ENCODE assay signal across 24 cellular contexts in the genomic region with DNA sequence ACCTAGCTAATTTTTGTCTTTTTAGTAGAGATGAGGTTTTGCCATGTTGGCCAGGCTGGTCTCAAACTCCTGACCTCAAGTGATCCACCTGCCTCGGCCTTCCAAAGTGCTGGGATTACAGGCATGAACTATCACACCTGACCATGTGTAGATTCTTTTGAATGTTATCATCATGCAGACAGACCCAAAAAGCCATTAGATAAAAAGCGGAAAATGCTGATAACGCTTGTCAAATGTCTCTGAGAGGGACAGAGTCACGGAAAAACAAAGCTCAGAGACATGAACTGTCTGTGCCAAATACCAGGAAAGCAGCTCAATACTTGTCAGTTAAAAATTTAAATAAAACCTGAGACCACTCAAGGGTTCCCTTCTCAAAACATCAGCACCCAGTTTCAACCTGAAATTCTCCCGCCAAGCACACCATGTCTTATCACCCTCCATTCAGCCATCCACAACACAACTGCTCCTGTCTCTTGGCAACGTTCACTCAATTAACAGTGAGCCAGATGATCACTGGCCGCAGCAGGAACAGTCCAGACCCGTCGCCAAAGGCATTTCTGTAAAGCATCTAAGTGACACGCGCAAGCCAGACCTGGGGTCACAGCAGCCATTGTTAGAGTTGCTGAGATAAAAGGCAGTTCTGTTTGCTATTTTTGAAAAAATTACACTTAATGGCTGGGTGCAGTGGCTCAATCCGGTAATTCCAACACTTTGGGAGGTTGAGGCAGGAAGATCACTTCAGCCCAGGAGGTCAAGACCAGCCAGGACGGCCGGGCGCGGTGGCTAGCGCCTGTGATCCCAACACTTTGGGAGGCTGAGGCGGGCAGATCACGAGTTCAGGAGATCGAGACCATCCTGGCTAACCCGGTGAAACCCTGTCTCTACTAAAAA. TPM values are rescaled to one million over a fixed set of nuclear protein-coding genes. Genes with fewer than 3 reads are reported as not detected.
DNase-seq lines count a peak whose midpoint lies in the region; ATAC-seq, FAIRE-seq and TF ChIP-seq lines count a peak whose summit lies in the region.
"Had no signal": no experiment of that assay in that cellular context is flagged by ENCODE, and none has a peak within 500 bp of the region (broad histone marks: within the 10 kb centered on the region; RNA-seq: fewer than 3 reads in every experiment).

No MANE protein-coding gene starts in this region.

- no peak overlapping the region for H3K18ac ChIP-seq in H9 (ENCODE audit: insufficient read length, low read depth, low read length)

- no peak overlapping the region for H2AFZ ChIP-seq in H9 (ENCODE audit: low read length)

- no peaks in the 10 kb centered on the region for H3K79me1 ChIP-seq in H9 (ENCODE audit: insufficient read depth, low read depth, low read length, poor library complexity, severe bottlenecking)

- no peaks in the 10 kb centered on the region for H3K79me2 ChIP-seq in H9 (ENCODE audit: insufficient read depth, low read length)

- peaks cover 65% of the 10 kb centered on the region for H3K36me3 Mint-ChIP-seq in activated CD4-positive, alpha-beta memory T cell treated with anti-CD3 and anti-CD28 coated beads, Interleukin-2, amount 10 ng/mL, durations not matched to agents 7 days and 5 days (ENCODE audit: low read depth)
- peaks cover 51% of the 10 kb centered on the region for H3K36me3 Mint-ChIP-seq in activated CD4-positive, alpha-beta memory T cell treated with anti-CD3 and anti-CD28 coated beads for 36 hours
- peaks cover 51 to 93% (median 83%) of the 10 kb centered on the region in 3 experiments; a peak in 6 of 7 replicates for H3K36me3 Mint-ChIP-seq in H9 (ENCODE audit: insufficient read depth in 1 of 3, low read depth in 3 of 3)
- peaks cover 33% of the 10 kb centered on the region for H3K36me3 Mint-ChIP-seq in activated T-helper 1 cell treated with anti-CD3 and anti-CD28 coated beads, Interleukin-12 subunit alpha, Interleukin-12 subunit beta, Interleukin-2, Interleukin-4 antibody, amounts not matched to agents 30 ng/mL and 10 ng/mL and 1 ng/mL, durations not matched to agents 14 hours and 24 hours and 36 hours (ENCODE audit: low read depth)

- CTCF ChIA-PET in activated CD4-positive, alpha-beta memory T cell treated with anti-CD3 and anti-CD28 coated beads, Interleukin-2, amount 10 ng/mL, durations not matched to agents 7 days and 5 days (lab: Charles Lee), result interaction anchor here (0.7 to 1.6 kb wide), 4 partner anchors 63 to 83 kb away, joined by 3 to 12 read pairs (median 4); no protein-coding TSS in a partner anchor
- CTCF ChIA-PET in activated CD4-positive, alpha-beta memory T cell treated with anti-CD3 and anti-CD28 coated beads for 36 hours (lab: Charles Lee), result interaction anchor here (1.6 kb wide), 1 partner anchor 86 kb away, joined by 4 read pairs; no protein-coding TSS in a partner anchor

- no peak overlapping the region for H2BK20ac ChIP-seq in H9 (ENCODE audit: low read depth, low read length, poor library complexity, severe bottlenecking)

- no peak overlapping the region for H2BK5ac ChIP-seq in H9 (ENCODE audit: insufficient read length, low read length)

- no peak overlapping the region for H4K91ac ChIP-seq in H9 (ENCODE audit: insufficient read length, low read depth, low read length)

- FAIRE-seq in GM12891 (lab: Jason Lieb, UNC), result no peak
- FAIRE-seq: bronchial epithelial cell, G401.6, TTC549 had no signal

- no CpG with 5 or more reads among the region's 21 CpGs for WGBS in H9 (ENCODE audit: extremely low coverage, insufficient read length, low lambda C conversion rate)

- intact Hi-C loops in activated CD4-positive, alpha-beta memory T cell treated with anti-CD3 and anti-CD28 coated beads for 36 hours (cut with micrococcal nuclease), result no loop called here
- intact Hi-C loops in activated T-helper 1 cell treated with anti-CD3 and anti-CD28 coated beads, Interleukin-12 subunit alpha, Interleukin-12 subunit beta, Interleukin-2, Interleukin-4 antibody, amounts not matched to agents 30 ng/mL and 10 ng/mL and 1 ng/mL, durations not matched to agents 14 hours and 24 hours and 36 hours (cut with micrococcal nuclease), result no loop called here
- intact Hi-C loops in vagina (cut with DNase I), result no loop called here

- no peak overlapping the region for H2BK12ac ChIP-seq in H9 (ENCODE audit: insufficient read length, low read depth, low read length)

- TF ChIP-seq POLR2A in vagina (IDR thresholded peaks at IDR 0.05), result no peak
- no peak for TF ChIP-seq POLR2A in GM12891 (IDR thresholded peaks at IDR 0.05; ENCODE audit: low read depth, low read length)

- H3K23ac ChIP-seq in H9 (ENCODE audit: insufficient read length, low read depth, low read length), result no peak overlapping the region

- no peak overlapping the region for H3K14ac ChIP-seq in H9 (ENCODE audit: insufficient read depth, low read length)

- H3K27ac Mint-ChIP-seq in activated CD4-positive, alpha-beta memory T cell treated with anti-CD3 and anti-CD28 coated beads, Interleukin-2, amount 10 ng/mL, durations not matched to agents 7 days and 5 days, result peak overlapping the region; percentile 2
- no peak overlapping the region for H3K27ac Mint-ChIP-seq in activated CD4-positive, alpha-beta memory T cell treated with anti-CD3 and anti-CD28 coated beads for 36 hours
- H3K27ac Mint-ChIP-seq in H9, result peak overlapping the region in 2 of 3 experiments; percentile 15 to 82; a peak in 4 of 7 replicates
- H3K27ac Mint-ChIP-seq in activated T-helper 1 cell treated with anti-CD3 and anti-CD28 coated beads, Interleukin-12 subunit alpha, Interleukin-12 subunit beta, Interleukin-2, Interleukin-4 antibody, amounts not matched to agents 30 ng/mL and 10 ng/mL and 1 ng/mL, durations not matched to agents 14 hours and 24 hours and 36 hours, result peak overlapping the region; percentile 25
- H3K27ac Mint-ChIP-seq: HFFc6, type B pancreatic cell had no signal

- H3K4me1 Mint-ChIP-seq in activated CD4-positive, alpha-beta memory T cell treated with anti-CD3 and anti-CD28 coated beads, Interleukin-2, amount 10 ng/mL, durations not matched to agents 7 days and 5 days, result peaks cover 28% of the 10 kb centered on the region
- H3K4me1 Mint-ChIP-seq in activated CD4-positive, alpha-beta memory T cell treated with anti-CD3 and anti-CD28 coated beads for 36 hours (ENCODE audit: low read depth), result peaks cover 26% of the 10 kb centered on the region
- H3K4me1 Mint-ChIP-seq in H9, result no peaks in the 10 kb centered on the region
- peaks cover 24% of the 10 kb centered on the region for H3K4me1 Mint-ChIP-seq in activated T-helper 1 cell treated with anti-CD3 and anti-CD28 coated beads, Interleukin-12 subunit alpha, Interleukin-12 subunit beta, Interleukin-2, Interleukin-4 antibody, amounts not matched to agents 30 ng/mL and 10 ng/mL and 1 ng/mL, durations not matched to agents 14 hours and 24 hours and 36 hours (ENCODE audit: low read depth)

- H3K36me3 ChIP-seq in vagina, result no peaks in the 10 kb centered on the region
- H3K36me3 ChIP-seq: gastrocnemius medialis had no signal

- H3K4ac ChIP-seq in H9 (ENCODE audit: low read depth, low read length), result no peak overlapping the region

- no peak overlapping the region for H4K8ac ChIP-seq in H9 (replicated peaks; ENCODE audit: insufficient read length, low read depth, low read length)

- H3K4me2 ChIP-seq in H9 (ENCODE audit: insufficient read depth, insufficient read length, low read length), result no peak overlapping the region

- no peak overlapping the region for H3K56ac ChIP-seq in H9 (ENCODE audit: insufficient read length, low read depth, low read length)

- no peak overlapping the region for H2BK120ac ChIP-seq in H9 (ENCODE audit: low read depth, low read length, poor library complexity, severe bottlenecking)

- H3K27me3 ChIP-seq in H9 (ENCODE audit: insufficient read depth, low read length) (no peaks in the 10 kb centered on the region), vagina (no peaks in the 10 kb centered on the region)
- H3K27me3 ChIP-seq: gastrocnemius medialis, MG63 had no signal

- H3K4me1 ChIP-seq in H9 (ENCODE audit: insufficient read depth, low read length), result no peaks in the 10 kb centered on the region
- no peaks in the 10 kb centered on the region for H3K4me1 ChIP-seq in vagina
- H3K4me1 ChIP-seq: gastrocnemius medialis had no signal

- H3K27ac ChIP-seq in H9 (ENCODE audit: insufficient read length, low read depth, low read length), result no peak overlapping the region
- no peak overlapping the region for H3K27ac ChIP-seq in vagina
- H3K27ac ChIP-seq: gastrocnemius medialis had no signal

- H3K9me3 ChIP-seq in H9 (ENCODE audit: control insufficient read depth, low read depth, low read length) (no peaks in the 10 kb centered on the region), vagina (no peaks in the 10 kb centered on the region)
- H3K9me3 ChIP-seq: gastrocnemius medialis, MG63 had no signal

- no peak for DNase-seq in activated CD4-positive, alpha-beta memory T cell treated with anti-CD3 and anti-CD28 coated beads, Interleukin-2, amount 10 ng/mL, durations not matched to agents 7 days and 5 days
- no peak for DNase-seq in activated CD4-positive, alpha-beta memory T cell treated with anti-CD3 and anti-CD28 coated beads for 36 hours
- no peak for DNase-seq in H9
- no peak for DNase-seq in activated T-helper 1 cell treated with anti-CD3 and anti-CD28 coated beads, Interleukin-12 subunit alpha, Interleukin-12 subunit beta, Interleukin-2, Interleukin-4 antibody, amounts not matched to agents 30 ng/mL and 10 ng/mL and 1 ng/mL, durations not matched to agents 14 hours and 24 hours and 36 hours (ENCODE audit: low spot score)
- DNase-seq in left kidney (ENCODE audit: low read depth, low spot score), result peak; percentile 64
- DNase-seq in vagina (ENCODE audit: extremely low spot score in 2 of 2), result no peak
- no peak for DNase-seq in GM12891 (ENCODE audit: insufficient read length, low spot score)
- DNase-seq: activated CD4-positive, alpha-beta T cell treated with anti-CD3 and anti-CD28 coated beads for 48 hours; activated CD8-positive, alpha-beta memory T cell treated with anti-CD3 and anti-CD28 coated beads, Interleukin-2, amount 50 U/mL, for 48 hours; activated effector memory CD4-positive, alpha-beta T cell treated with Interleukin-2 at 50 U/mL for 16 hours; AML-193; amniotic stem cell; cortex of kidney; gastrocnemius medialis; HFFc6; KBM-7; MG63; NCI-H524; T-helper 1 cell had no signal

- TF ChIP-seq CTCF in H9 (conservative IDR thresholded peaks at IDR 0.05) (no peak), vagina (IDR thresholded peaks at IDR 0.05) (no peak)

- no peak overlapping the region for H2BK15ac ChIP-seq in H9 (ENCODE audit: low read depth, low read length)

- no peak for ATAC-seq in HG03139 (IDR thresholded peaks at IDR 0.05; ENCODE audit: unreplicated experiment)
- ATAC-seq: gastrocnemius medialis had no signal

- no peaks in the 10 kb centered on the region for H3K9me3 Mint-ChIP-seq in activated CD4-positive, alpha-beta memory T cell treated with anti-CD3 and anti-CD28 coated beads, Interleukin-2, amount 10 ng/mL, durations not matched to agents 7 days and 5 days
- no peaks in the 10 kb centered on the region for H3K9me3 Mint-ChIP-seq in activated CD4-positive, alpha-beta memory T cell treated with anti-CD3 and anti-CD28 coated beads for 36 hours
- no peaks in the 10 kb centered on the region for H3K9me3 Mint-ChIP-seq in H9
- no peaks in the 10 kb centered on the region for H3K9me3 Mint-ChIP-seq in activated T-helper 1 cell treated with anti-CD3 and anti-CD28 coated beads, Interleukin-12 subunit alpha, Interleukin-12 subunit beta, Interleukin-2, Interleukin-4 antibody, amounts not matched to agents 30 ng/mL and 10 ng/mL and 1 ng/mL, durations not matched to agents 14 hours and 24 hours and 36 hours
- H3K9me3 Mint-ChIP-seq: HFFc6, type B pancreatic cell had no signal

- no peak overlapping the region for H2AK5ac ChIP-seq in H9 (ENCODE audit: insufficient read length, low read length)

- no peaks in the 10 kb centered on the region for H3K27me3 Mint-ChIP-seq in activated CD4-positive, alpha-beta memory T cell treated with anti-CD3 and anti-CD28 coated beads, Interleukin-2, amount 10 ng/mL, durations not matched to agents 7 days and 5 days
- no peaks in the 10 kb centered on the region for H3K27me3 Mint-ChIP-seq in activated CD4-positive, alpha-beta memory T cell treated with anti-CD3 and anti-CD28 coated beads for 36 hours
- H3K27me3 Mint-ChIP-seq in H9 (ENCODE audit: low read depth), result no peaks in the 10 kb centered on the region
- no peaks in the 10 kb centered on the region for H3K27me3 Mint-ChIP-seq in activated T-helper 1 cell treated with anti-CD3 and anti-CD28 coated beads, Interleukin-12 subunit alpha, Interleukin-12 subunit beta, Interleukin-2, Interleukin-4 antibody, amounts not matched to agents 30 ng/mL and 10 ng/mL and 1 ng/mL, durations not matched to agents 14 hours and 24 hours and 36 hours (ENCODE audit: insufficient read depth)
- H3K27me3 Mint-ChIP-seq: type B pancreatic cell had no signal

- H4K20me1 ChIP-seq in H9 (ENCODE audit: control insufficient read depth, insufficient read depth, insufficient read length), result no peaks in the 10 kb centered on the region

- H3K23me2 ChIP-seq in H9 (ENCODE audit: insufficient read length, low read depth, low read length, poor library complexity, severe bottlenecking), result no peaks in the 10 kb centered on the region

- POLR2A ChIA-PET in activated CD4-positive, alpha-beta memory T cell treated with anti-CD3 and anti-CD28 coated beads, Interleukin-2, amount 10 ng/mL, durations not matched to agents 7 days and 5 days (lab: Charles Lee), result interaction anchor here (1.3 to 1.4 kb wide), 3 partner anchors 37 to 81 kb away, joined by 3 to 6 read pairs (median 5); no protein-coding TSS in a partner anchor
- POLR2A ChIA-PET in activated CD4-positive, alpha-beta memory T cell treated with anti-CD3 and anti-CD28 coated beads for 36 hours (lab: Charles Lee), result no interaction called here

- H3K9ac ChIP-seq in H9 (ENCODE audit: extremely low read depth, insufficient read length, low read length), result no peak overlapping the region

- no peak overlapping the region for H4K5ac ChIP-seq in H9 (ENCODE audit: insufficient read length, low read depth, low read length)

- H3K4me3 ChIP-seq in vagina, result no peak overlapping the region
- H3K4me3 ChIP-seq: gastrocnemius medialis, MG63 had no signal

- no peak overlapping the region for H3T11ph ChIP-seq in H9 (ENCODE audit: low read length)

- H3K4me3 Mint-ChIP-seq in activated CD4-positive, alpha-beta memory T cell treated with anti-CD3 and anti-CD28 coated beads, Interleukin-2, amount 10 ng/mL, durations not matched to agents 7 days and 5 days, result no peak overlapping the region
- H3K4me3 Mint-ChIP-seq in activated CD4-positive, alpha-beta memory T cell treated with anti-CD3 and anti-CD28 coated beads for 36 hours, result no peak overlapping the region
- no peak overlapping the region for H3K4me3 Mint-ChIP-seq in H9
- H3K4me3 Mint-ChIP-seq in activated T-helper 1 cell treated with anti-CD3 and anti-CD28 coated beads, Interleukin-12 subunit alpha, Interleukin-12 subunit beta, Interleukin-2, Interleukin-4 antibody, amounts not matched to agents 30 ng/mL and 10 ng/mL and 1 ng/mL, durations not matched to agents 14 hours and 24 hours and 36 hours, result no peak overlapping the region
- H3K4me3 Mint-ChIP-seq: HFFc6, type B pancreatic cell had no signal

RNA-seq across cellular contexts. Expression of gene FANCA, which starts 29.7 kb away (rescaled TPM):
- 10 to 100 TPM; 82.9 to 94.6 TPM for total RNA-seq in activated CD4-positive, alpha-beta memory T cell treated with anti-CD3 and anti-CD28 coated beads, Interleukin-2, amount 10 ng/mL, durations not matched to agents 7 days and 5 days
- 100 to 1,000 TPM in 1 of 2 experiments, 10 to 100 TPM in 1; 99.4 to 103 TPM for total RNA-seq in activated CD4-positive, alpha-beta memory T cell treated with anti-CD3 and anti-CD28 coated beads for 36 hours
- 84.3 and 106 TPM in 2 replicates for total RNA-seq in H9 (2021)
- total RNA-seq in activated T-helper 1 cell treated with anti-CD3 and anti-CD28 coated beads, Interleukin-12 subunit alpha, Interleukin-12 subunit beta, Interleukin-2, Interleukin-4 antibody, amounts not matched to agents 30 ng/mL and 10 ng/mL and 1 ng/mL, durations not matched to agents 14 hours and 24 hours and 36 hours, result 210 and 221 TPM in 2 replicates
- 12.0 TPM for total RNA-seq in vagina
- 25.2 TPM for polyA plus RNA-seq in GM12891 (2012; ENCODE audit: low read depth, missing spikeins)

RNA-seq across cellular contexts. Expression of gene SPIRE2, which starts 41.6 kb away (rescaled TPM):
- 1 to 10 TPM; 1.6 to 1.8 TPM for total RNA-seq in activated CD4-positive, alpha-beta memory T cell treated with anti-CD3 and anti-CD28 coated beads, Interleukin-2, amount 10 ng/mL, durations not matched to agents 7 days and 5 days
- 1 to 10 TPM in 1 of 2 experiments, under 1 TPM in 1; 0.63 to 1.4 TPM for total RNA-seq in activated CD4-positive, alpha-beta memory T cell treated with anti-CD3 and anti-CD28 coated beads for 36 hours
- total RNA-seq in H9 (2021), result 6.7 and 6.9 TPM in 2 replicates
- total RNA-seq in activated T-helper 1 cell treated with anti-CD3 and anti-CD28 coated beads, Interleukin-12 subunit alpha, Interleukin-12 subunit beta, Interleukin-2, Interleukin-4 antibody, amounts not matched to agents 30 ng/mL and 10 ng/mL and 1 ng/mL, durations not matched to agents 14 hours and 24 hours and 36 hours, result 1.5 and 2.7 TPM in 2 replicates
- 2.2 TPM for total RNA-seq in vagina
- polyA plus RNA-seq in GM12891 (2012; ENCODE audit: low read depth, missing spikeins), result 0.28 TPM
